ENCODE assay signal across 8 cellular contexts in genomic region chr15:73632670-73633058, GRCh38. TPM values are rescaled to one million over a fixed set of nuclear protein-coding genes. Genes with fewer than 3 reads are reported as not detected.
DNase-seq lines count a peak whose midpoint lies in the region; ATAC-seq and TF ChIP-seq lines count a peak whose summit lies in the region.

No MANE protein-coding gene starts in this region.

- CTCF ChIA-PET in mammary epithelial cell (lab: Charles Lee; ENCODE audit: low non-redundant PET): no interaction called here

- H3K9me3 ChIP-seq in mammary epithelial cell (replicated peaks; ENCODE audit: insufficient read depth, low read length) (no peaks in the 10 kb centered on the region), lower lobe of right lung (no peaks in the 10 kb centered on the region)

- H3K27me3 ChIP-seq in mammary epithelial cell (ENCODE audit: insufficient read depth, low read length): no peaks in the 10 kb centered on the region
- H3K27me3 ChIP-seq in lower lobe of right lung (ENCODE audit: low read depth): no peaks in the 10 kb centered on the region

- DNase-seq in activated CD4-positive, alpha-beta T cell treated with anti-CD3 and anti-CD28 coated beads for 48 hours: peak; percentile 46
- DNase-seq in activated CD4-positive, alpha-beta T cell treated with anti-CD3 and anti-CD28 coated beads, Interleukin-2, amount 50 U/mL, for 1 hour: no peak
- peak; percentile 24 for DNase-seq in NB4 (ENCODE audit: low read depth)
- DNase-seq in mammary epithelial cell: no peak
- peak; percentile 66 for DNase-seq in lower lobe of right lung
- DNase-seq in stimulated activated CD8-positive, alpha-beta memory T cell treated with anti-CD3 and anti-CD28 coated beads, Interleukin-4, amount 100 ng/mL, for 48 hours: no peak
- DNase-seq in NCI-H2081 treated with DMSO at 0.1 percent for 48 hours (lab: John Stamatoyannopoulos, UW): no peak

- no peak for TF ChIP-seq CTCF in NB4 (IDR thresholded peaks at IDR 0.05; ENCODE audit: low read depth, low read length)
- no peak for TF ChIP-seq CTCF in mammary epithelial cell (conservative IDR thresholded peaks at IDR 0.05 in 1 of 2, IDR thresholded peaks at IDR 0.05 in 1 of 2; ENCODE audit: extremely low read depth in 1 of 2, insufficient read depth in 1 of 2, low read depth in 1 of 2, low read length in 2 of 2)
- TF ChIP-seq CTCF in lower lobe of right lung (IDR thresholded peaks at IDR 0.05): no peak

- H3K4me1 ChIP-seq in mammary epithelial cell (ENCODE audit: insufficient read depth, low read length) (peaks cover 55% of the 10 kb centered on the region), lower lobe of right lung (peaks cover 68% of the 10 kb centered on the region), urinary bladder (ENCODE audit: insufficient read depth) (no peaks in the 10 kb centered on the region)

- peaks cover 2% of the 10 kb centered on the region for H4K20me1 ChIP-seq in mammary epithelial cell (ENCODE audit: insufficient read depth, low read length)

- H3K36me3 ChIP-seq in mammary epithelial cell (ENCODE audit: insufficient read depth, low read length) (no peaks in the 10 kb centered on the region), lower lobe of right lung (no peaks in the 10 kb centered on the region), urinary bladder (ENCODE audit: insufficient read depth) (no peaks in the 10 kb centered on the region)

- H3K9ac ChIP-seq in mammary epithelial cell (ENCODE audit: insufficient read depth, low read length): peak overlapping the region; percentile 84

- no peak for TF ChIP-seq POLR2A in NB4 (IDR thresholded peaks at IDR 0.05; ENCODE audit: extremely low read depth, insufficient read length)

- in situ Hi-C loops in mammary epithelial cell (cut with MboI; ENCODE audit: low sequenced_read_pairs in 2 of 2): loop anchor here in 1 of 2 donors (10.0 kb wide), 1 partner anchor 58 kb away; no protein-coding TSS in a partner anchor

- no peak overlapping the region for H2AFZ ChIP-seq in mammary epithelial cell (ENCODE audit: low read depth, low read length)

- 0% methylated on average over 1 of the region's 40 CpGs for WGBS in mammary epithelial cell (ENCODE audit: low coverage, missing lambda C conversion rate)
- under 1% methylated on average over 40 of the region's 40 CpGs for WGBS in urinary bladder

- H3K4me2 ChIP-seq in mammary epithelial cell (ENCODE audit: insufficient read depth, low read depth, low read length): peak overlapping the region; percentile 85

- H3K27ac ChIP-seq in mammary epithelial cell (ENCODE audit: insufficient read depth, low read depth, low read length) (peak overlapping the region; percentile 80), lower lobe of right lung (peak overlapping the region; percentile 94), urinary bladder (ENCODE audit: low read depth) (peak overlapping the region; percentile 89)

- intact Hi-C loops in mammary epithelial cell (cut with micrococcal nuclease) (loop anchor here (2.0 to 5.0 kb wide), 2 partner anchors 52 to 55 kb away; partner anchors contain the start of gene CD276), lower lobe of right lung (cut with DNase I) (no loop called here)

- peak; percentile 1 to 14 for ATAC-seq in lower lobe of right lung

- dilution Hi-C loops in mammary epithelial cell (cut with HindIII; ENCODE audit: low sequenced_read_pairs): loop anchor here (5.0 kb wide), 2 partner anchors 35 to 65 kb away; no protein-coding TSS in a partner anchor

- H3K79me2 ChIP-seq in mammary epithelial cell (ENCODE audit: insufficient read depth, low read length): peaks cover 53% of the 10 kb centered on the region

- no TSS peak for BruUV-seq in mammary epithelial cell (replicated peaks; lab: Mats Ljungman, UMichigan)

- H3K4me3 ChIP-seq in NB4 (ENCODE audit: low read depth, low read length): peak overlapping the region; percentile 79
- peak overlapping the region; percentile 59 to 78 (median 74) for H3K4me3 ChIP-seq in mammary epithelial cell (replicated peaks in 1 of 3; ENCODE audit: insufficient read depth in 1 of 3, low read depth in 2 of 3, low read length in 3 of 3)
- peak overlapping the region; percentile 86 for H3K4me3 ChIP-seq in lower lobe of right lung
- H3K4me3 ChIP-seq in urinary bladder (ENCODE audit: low read depth, low read length): peak overlapping the region; percentile 97

RNA-seq across cellular contexts. Expression of gene NPTN, which starts 0.5 kb away (rescaled TPM):
- total RNA-seq in mammary epithelial cell (100 to 1,000 TPM; 118 to 143 TPM), lower lobe of right lung (138 TPM), urinary bladder (179 TPM)
- polyA plus RNA-seq in mammary epithelial cell (206 TPM), urinary bladder (276 TPM)
- 246 TPM for polyA minus RNA-seq in mammary epithelial cell

RNA-seq across cellular contexts. Expression of gene CD276, which starts 51.5 kb away (rescaled TPM):
- total RNA-seq in mammary epithelial cell (100 to 1,000 TPM in 1 of 2 donors, 10 to 100 TPM in 1; 50.5 to 110 TPM), lower lobe of right lung (55.0 TPM), urinary bladder (40.6 TPM)
- polyA plus RNA-seq in mammary epithelial cell (128 TPM), urinary bladder (55.4 TPM)
- 224 TPM for polyA minus RNA-seq in mammary epithelial cell

Comparison
In these comparisons a context has a peak if more than half of its experiments do, and no peak if none do; other contexts are left out.
1. DNase-seq: peak in activated CD4-positive, alpha-beta T cell treated with anti-CD3 and anti-CD28 coated beads for 48 hours (single experiment), NB4 (single experiment) and lower lobe of right lung (single experiment); none in activated CD4-positive, alpha-beta T cell treated with anti-CD3 and anti-CD28 coated beads, Interleukin-2, amount 50 U/mL, for 1 hour (single experiment), mammary epithelial cell (single experiment), stimulated activated CD8-positive, alpha-beta memory T cell treated with anti-CD3 and anti-CD28 coated beads, Interleukin-4, amount 100 ng/mL, for 48 hours (single experiment) and NCI-H2081 treated with DMSO at 0.1 percent for 48 hours (single experiment).
2. Peak in every context shown above with its lines, with median percentiles within 50 percentile points of each other: H3K4me3 ChIP-seq and H3K27ac ChIP-seq.